11 cellular contexts compared by ENCODE assay signal in the genomic region with DNA sequence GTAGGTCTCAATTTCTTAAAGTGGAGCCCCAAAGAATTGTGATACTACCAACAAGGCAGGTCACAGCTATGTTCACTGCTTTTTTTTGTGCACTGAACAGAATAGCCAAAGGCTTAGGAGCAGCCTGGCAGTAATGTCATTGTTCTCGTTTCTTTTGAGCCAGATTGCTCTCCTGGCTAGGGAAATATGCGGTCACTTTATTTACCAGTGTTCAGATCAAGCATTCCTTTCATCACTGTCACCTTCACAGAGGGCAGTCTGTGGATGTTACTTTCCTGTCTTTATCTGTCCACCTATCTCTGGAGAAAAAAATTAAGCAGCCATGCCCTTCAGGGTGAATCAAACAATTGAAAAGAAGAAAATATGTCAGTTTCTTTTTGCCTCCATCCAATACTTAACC.
DNase-seq lines count a peak whose midpoint lies in the region; ATAC-seq and TF ChIP-seq lines count a peak whose summit lies in the region.
"Had no signal": no experiment of that assay in that cellular context is flagged by ENCODE, and none has a peak within 500 bp of the region (broad histone marks: within the 10 kb centered on the region; RNA-seq: fewer than 3 reads in every experiment).

No MANE protein-coding gene starts in this region.

- no peak for TF ChIP-seq CTCF in CD4-positive, alpha-beta T cell (IDR thresholded peaks at IDR 0.05)
- TF ChIP-seq CTCF in IMR-90 (conservative IDR thresholded peaks at IDR 0.05; ENCODE audit: low read depth, low read length) (no peak), brain (conservative IDR thresholded peaks at IDR 0.05) (no peak), chondrocyte (IDR thresholded peaks at IDR 0.05) (no peak), esophagus muscularis mucosa (IDR thresholded peaks at IDR 0.05) (no peak)

- H3K27me3 ChIP-seq in CD4-positive, alpha-beta T cell (ENCODE audit: control insufficient read depth, insufficient read depth, low read length): no peaks in the 10 kb centered on the region
- no peaks in the 10 kb centered on the region for H3K27me3 ChIP-seq in IMR-90 (ENCODE audit: control insufficient read depth, insufficient read depth, low read length)
- no peaks in the 10 kb centered on the region for H3K27me3 ChIP-seq in esophagus muscularis mucosa

- POLR2A ChIA-PET in CD4-positive, alpha-beta T cell (lab: Charles Lee): interaction anchor here (9.3 kb wide), 1 partner anchor 158 kb away, joined by 112 read pairs; the partner anchor contains the start of gene BTG1
- POLR2A ChIA-PET in IMR-90 (lab: Charles Lee; ENCODE audit: unreplicated experiment): no interaction called here
- POLR2A ChIA-PET in naive thymus-derived CD8-positive, alpha-beta T cell (lab: Charles Lee): interaction anchor here (1.1 to 2.6 kb wide), 4 partner anchors 45 to 158 kb away, joined by 3 to 14 read pairs (median 7); no protein-coding TSS in a partner anchor

- no peaks in the 10 kb centered on the region for H3K9me3 Mint-ChIP-seq in CD4-positive, alpha-beta T cell
- H3K9me3 Mint-ChIP-seq in brain (peaks cover 0 to 10% (median 0%) of the 10 kb centered on the region in 5 experiments), chondrocyte (ENCODE audit: low read depth) (no peaks in the 10 kb centered on the region)
- H3K9me3 Mint-ChIP-seq in naive thymus-derived CD8-positive, alpha-beta T cell: peaks cover 0 to 1% (median 0%) of the 10 kb centered on the region in 9 donors

- peak overlapping the region; percentile 5; the same call in 1 of the 2 replicates for H4K5ac ChIP-seq in IMR-90 (ENCODE audit: low read depth, low read length)

- H3K4me1 Mint-ChIP-seq in CD4-positive, alpha-beta T cell (ENCODE audit: low read depth): peaks cover 79% of the 10 kb centered on the region
- H3K4me1 Mint-ChIP-seq in brain (peaks cover 62% of the 10 kb centered on the region), chondrocyte (ENCODE audit: low read depth) (peaks cover 59% of the 10 kb centered on the region)
- H3K4me1 Mint-ChIP-seq in naive thymus-derived CD8-positive, alpha-beta T cell: peaks cover 29 to 73% (median 70%) of the 10 kb centered on the region in 4 donors

- peak overlapping the region; percentile 79 for H3K14ac ChIP-seq in IMR-90 (replicated peaks; ENCODE audit: low read depth, low read length)

- H3K9me3 ChIP-seq in CD4-positive, alpha-beta T cell (ENCODE audit: control insufficient read depth, low read length): no peaks in the 10 kb centered on the region
- H3K9me3 ChIP-seq in IMR-90 (ENCODE audit: control insufficient read depth, insufficient read depth, low read length): no peaks in the 10 kb centered on the region
- no peaks in the 10 kb centered on the region for H3K9me3 ChIP-seq in esophagus muscularis mucosa

- peaks cover under 1% of the 10 kb centered on the region for H3K36me3 Mint-ChIP-seq in CD4-positive, alpha-beta T cell (ENCODE audit: low read depth)
- H3K36me3 Mint-ChIP-seq in brain (no peaks in the 10 kb centered on the region), chondrocyte (ENCODE audit: low read depth) (no peaks in the 10 kb centered on the region)
- peaks cover 0 to 9% (median 4%) of the 10 kb centered on the region in 3 donors for H3K36me3 Mint-ChIP-seq in naive thymus-derived CD8-positive, alpha-beta T cell

- peaks cover 6% of the 10 kb centered on the region; the same call in 1 of the 2 replicates for H3K9me1 ChIP-seq in IMR-90 (ENCODE audit: insufficient read depth, low read length)

- no peak for ATAC-seq in CD4-positive, alpha-beta T cell (ENCODE audit: poor library complexity)
- peak; percentile 18; the same call in 1 of the 2 replicates for ATAC-seq in IMR-90 (ENCODE audit: low read depth)
- ATAC-seq in naive thymus-derived CD8-positive, alpha-beta T cell: no peak
- no peak for ATAC-seq in HG03039 (IDR thresholded peaks at IDR 0.05; ENCODE audit: unreplicated experiment)
- ATAC-seq in GM19351 (IDR thresholded peaks at IDR 0.05; ENCODE audit: unreplicated experiment): no peak

- no peaks in the 10 kb centered on the region for H3K79me1 ChIP-seq in IMR-90 (ENCODE audit: low read depth in 1 of 2, low read length in 2 of 2)

- no peaks in the 10 kb centered on the region for H3K27me3 Mint-ChIP-seq in CD4-positive, alpha-beta T cell
- H3K27me3 Mint-ChIP-seq in brain (no peaks in the 10 kb centered on the region), chondrocyte (ENCODE audit: low read depth) (no peaks in the 10 kb centered on the region)
- H3K27me3 Mint-ChIP-seq in naive thymus-derived CD8-positive, alpha-beta T cell: no peaks in the 10 kb centered on the region

- H3K18ac ChIP-seq in IMR-90 (ENCODE audit: low read depth, low read length): peak overlapping the region; percentile 69

- no peak overlapping the region for H3K4me3 ChIP-seq in IMR-90 (ENCODE audit: insufficient read depth, low read depth, low read length)
- no peak overlapping the region for H3K4me3 ChIP-seq in esophagus muscularis mucosa

- in situ Hi-C loops in IMR-90 (cut with MboI; ENCODE audit: low sequenced_read_pairs): no loop called here

- peak overlapping the region; percentile 22; the same call in 1 of the 2 replicates for H3K56ac ChIP-seq in IMR-90 (ENCODE audit: extremely low read depth, insufficient read depth, low read length)

- H4K8ac ChIP-seq in IMR-90 (ENCODE audit: low read depth in 2 of 2, low read length in 2 of 2): peak overlapping the region; percentile 18 to 58; a peak in 3 of 4 replicates

- H2AFZ ChIP-seq in IMR-90 (replicated peaks; ENCODE audit: low read length, poor library complexity): peak overlapping the region; percentile 57

- H3K27ac ChIP-seq in CD4-positive, alpha-beta T cell (ENCODE audit: low read depth, low read length): no peak overlapping the region
- peak overlapping the region; percentile 20; the same call in 1 of the 2 replicates for H3K27ac ChIP-seq in IMR-90 (ENCODE audit: insufficient read depth, low read length)
- no peak overlapping the region for H3K27ac ChIP-seq in esophagus muscularis mucosa (replicated peaks in 1 of 4)

- H3K36me3 ChIP-seq in IMR-90 (ENCODE audit: control insufficient read depth, insufficient read depth, low read length) (no peaks in the 10 kb centered on the region), esophagus muscularis mucosa (no peaks in the 10 kb centered on the region)

- no peak for DNase-seq in CD4-positive, alpha-beta T cell
- DNase-seq in IMR-90: peak; percentile 31
- DNase-seq in naive thymus-derived CD8-positive, alpha-beta T cell: no peak
- DNase-seq in chondrocyte (ENCODE audit: low spot score): no peak
- no peak for DNase-seq in esophagus muscularis mucosa (ENCODE audit: extremely low spot score)
- DNase-seq: amniotic stem cell, NCI-H2081, T-helper 9 cell had no signal

- H4K20me1 ChIP-seq in IMR-90 (ENCODE audit: insufficient read depth, low read length): no peaks in the 10 kb centered on the region

- dilution Hi-C loops in IMR-90 (cut with HindIII; ENCODE audit: low sequenced_read_pairs, unreplicated experiment): no loop called here

- H2BK15ac ChIP-seq in IMR-90 (ENCODE audit: low read depth, low read length): peak overlapping the region; percentile 93

- peak overlapping the region; percentile 82 for H2BK20ac ChIP-seq in IMR-90 (ENCODE audit: low read depth, low read length)

- TF ChIP-seq EP300 in esophagus muscularis mucosa (IDR thresholded peaks at IDR 0.05): no peak

- intact Hi-C loops in CD4-positive, alpha-beta T cell (cut with DNase I, micrococcal nuclease): loop anchor here in 1 of 2 experiments (5.0 to 10.0 kb wide), 3 partner anchors 141 to 601 kb away; no protein-coding TSS in a partner anchor
- intact Hi-C loops in IMR-90 (cut with micrococcal nuclease): loop anchor here (2.0 to 5.0 kb wide), 2 partner anchors 91 to 153 kb away; no protein-coding TSS in a partner anchor
- intact Hi-C loops in esophagus muscularis mucosa (cut with DNase I): no loop called here

- H2BK5ac ChIP-seq in IMR-90 (ENCODE audit: low read depth, low read length, poor library complexity, severe bottlenecking): peak overlapping the region; percentile 65

- WGBS in IMR-90 (ENCODE audit: extremely low coverage in 2 of 2, insufficient read length in 1 of 2), 2 experiments: 17% methylated on average over 1 of the region's 2 CpGs; no CpG with 5 or more reads in 1 of the 2 experiments
- 51% methylated on average over 2 of the region's 2 CpGs for WGBS in esophagus muscularis mucosa

- peak overlapping the region; percentile 47; the same call in 1 of the 2 replicates for H4K91ac ChIP-seq in IMR-90 (ENCODE audit: insufficient read depth, low read depth, low read length)

- H3K4ac ChIP-seq in IMR-90 (ENCODE audit: low read depth, low read length): peak overlapping the region; percentile 86

- BruUV-seq in IMR-90 (replicated peaks; lab: Mats Ljungman, UMichigan): no TSS peak

- H3K9ac ChIP-seq in IMR-90 (ENCODE audit: low read depth, low read length): no peak overlapping the region

- TF ChIP-seq RAD21 in IMR-90 (IDR thresholded peaks at IDR 0.05; ENCODE audit: low read length): no peak

- H3K4me2 ChIP-seq in IMR-90 (ENCODE audit: low read depth, low read length): peak overlapping the region; percentile 4; the same call in 1 of the 2 replicates

- H2AK5ac ChIP-seq in IMR-90 (ENCODE audit: low read depth, low read length): 0 out of 2 replicates have a peak overlapping the region, but pooled peaks have one; percentile 3

- CTCF ChIA-PET in CD4-positive, alpha-beta T cell (lab: Charles Lee): interaction anchor here (0.6 to 2.2 kb wide), 2 partner anchors 60 to 174 kb away, joined by 3 to 5 read pairs; no protein-coding TSS in a partner anchor
- CTCF ChIA-PET in IMR-90 (lab: Yijun Ruan, JAX): no interaction called here

- peak overlapping the region; percentile 69 for H3K23ac ChIP-seq in IMR-90 (ENCODE audit: low read depth, low read length)

- H2BK120ac ChIP-seq in IMR-90 (ENCODE audit: low read depth, low read length): peak overlapping the region; percentile 92

- H3K4me1 ChIP-seq in IMR-90 (ENCODE audit: control insufficient read depth, insufficient read depth, low read length): peaks cover 30% of the 10 kb centered on the region
- H3K4me1 ChIP-seq in esophagus muscularis mucosa: peaks cover 5 to 18% (median 9%) of the 10 kb centered on the region in 4 donors

- H3K27ac Mint-ChIP-seq in CD4-positive, alpha-beta T cell: peak overlapping the region; percentile 3
- H3K27ac Mint-ChIP-seq in brain (peak overlapping the region in 4 of 5 experiments; percentile 36 to 91 (median 60)), chondrocyte (ENCODE audit: unreplicated experiment) (no peak overlapping the region)
- peak overlapping the region; percentile 12 to 87 (median 58) for H3K27ac Mint-ChIP-seq in naive thymus-derived CD8-positive, alpha-beta T cell

- no peak overlapping the region for H3K4me3 Mint-ChIP-seq in CD4-positive, alpha-beta T cell
- H3K4me3 Mint-ChIP-seq in brain: peak overlapping the region in 1 of 5 experiments; percentile 25
- H3K4me3 Mint-ChIP-seq in naive thymus-derived CD8-positive, alpha-beta T cell: peak overlapping the region in 2 of 10 donors; percentile 7 to 28
- no peak overlapping the region for H3K4me3 Mint-ChIP-seq in chondrocyte (ENCODE audit: unreplicated experiment)

- H2AK9ac ChIP-seq in IMR-90 (replicated peaks; ENCODE audit: low read depth, low read length, poor library complexity): no peak overlapping the region

- TF ChIP-seq POLR2A in IMR-90 (IDR thresholded peaks at IDR 0.05; ENCODE audit: low read depth, low read length): no peak
- no peak for TF ChIP-seq POLR2A in esophagus muscularis mucosa (IDR thresholded peaks at IDR 0.05; ENCODE audit: low read depth)

TF ChIP-seq in IMR-90, 13 proteins besides CTCF, POLR2A, EP300 and RAD21 (continues in another document):
- TF ChIP-seq MAZ (IDR thresholded peaks at IDR 0.05; ENCODE audit: borderline replicate concordance, low read depth, low read length): no peak
